ENCODE assay signal across 1 cellular context in the genomic region with DNA sequence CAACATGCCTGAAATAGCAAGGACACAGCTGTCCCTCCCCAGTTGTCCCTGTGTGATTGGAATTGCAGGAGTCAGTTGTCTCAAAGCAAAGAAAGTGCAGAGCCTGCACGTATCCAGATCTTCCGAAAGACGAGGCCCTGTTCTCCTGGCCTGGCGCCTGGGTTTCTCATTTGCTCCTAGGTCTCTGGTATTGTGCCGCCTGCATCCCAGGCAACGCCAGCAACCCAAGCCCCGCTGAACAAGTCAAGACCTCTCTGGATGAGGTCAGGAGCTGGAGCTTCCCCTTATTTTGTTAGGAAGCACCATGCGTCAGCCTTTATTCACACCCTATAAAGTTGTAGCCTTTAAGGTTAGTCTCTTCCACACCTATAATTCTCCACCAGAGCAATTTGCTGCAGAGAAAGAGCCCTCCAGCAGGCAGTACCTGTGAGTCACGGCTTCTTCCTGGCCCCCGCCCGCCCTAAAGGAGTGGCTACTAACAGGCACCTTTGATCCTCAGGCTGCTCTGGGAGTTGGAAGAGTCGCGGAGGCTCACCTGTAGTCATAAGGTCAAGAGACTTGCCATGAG.
TF ChIP-seq lines count a peak whose summit lies in the region.

No MANE protein-coding gene starts in this region.

TF ChIP-seq in HepG2, 621 proteins besides CTCF, POLR2A, EP300 and RAD21 (continued from another document and continues in another):
- TF ChIP-seq, protein P1, sequence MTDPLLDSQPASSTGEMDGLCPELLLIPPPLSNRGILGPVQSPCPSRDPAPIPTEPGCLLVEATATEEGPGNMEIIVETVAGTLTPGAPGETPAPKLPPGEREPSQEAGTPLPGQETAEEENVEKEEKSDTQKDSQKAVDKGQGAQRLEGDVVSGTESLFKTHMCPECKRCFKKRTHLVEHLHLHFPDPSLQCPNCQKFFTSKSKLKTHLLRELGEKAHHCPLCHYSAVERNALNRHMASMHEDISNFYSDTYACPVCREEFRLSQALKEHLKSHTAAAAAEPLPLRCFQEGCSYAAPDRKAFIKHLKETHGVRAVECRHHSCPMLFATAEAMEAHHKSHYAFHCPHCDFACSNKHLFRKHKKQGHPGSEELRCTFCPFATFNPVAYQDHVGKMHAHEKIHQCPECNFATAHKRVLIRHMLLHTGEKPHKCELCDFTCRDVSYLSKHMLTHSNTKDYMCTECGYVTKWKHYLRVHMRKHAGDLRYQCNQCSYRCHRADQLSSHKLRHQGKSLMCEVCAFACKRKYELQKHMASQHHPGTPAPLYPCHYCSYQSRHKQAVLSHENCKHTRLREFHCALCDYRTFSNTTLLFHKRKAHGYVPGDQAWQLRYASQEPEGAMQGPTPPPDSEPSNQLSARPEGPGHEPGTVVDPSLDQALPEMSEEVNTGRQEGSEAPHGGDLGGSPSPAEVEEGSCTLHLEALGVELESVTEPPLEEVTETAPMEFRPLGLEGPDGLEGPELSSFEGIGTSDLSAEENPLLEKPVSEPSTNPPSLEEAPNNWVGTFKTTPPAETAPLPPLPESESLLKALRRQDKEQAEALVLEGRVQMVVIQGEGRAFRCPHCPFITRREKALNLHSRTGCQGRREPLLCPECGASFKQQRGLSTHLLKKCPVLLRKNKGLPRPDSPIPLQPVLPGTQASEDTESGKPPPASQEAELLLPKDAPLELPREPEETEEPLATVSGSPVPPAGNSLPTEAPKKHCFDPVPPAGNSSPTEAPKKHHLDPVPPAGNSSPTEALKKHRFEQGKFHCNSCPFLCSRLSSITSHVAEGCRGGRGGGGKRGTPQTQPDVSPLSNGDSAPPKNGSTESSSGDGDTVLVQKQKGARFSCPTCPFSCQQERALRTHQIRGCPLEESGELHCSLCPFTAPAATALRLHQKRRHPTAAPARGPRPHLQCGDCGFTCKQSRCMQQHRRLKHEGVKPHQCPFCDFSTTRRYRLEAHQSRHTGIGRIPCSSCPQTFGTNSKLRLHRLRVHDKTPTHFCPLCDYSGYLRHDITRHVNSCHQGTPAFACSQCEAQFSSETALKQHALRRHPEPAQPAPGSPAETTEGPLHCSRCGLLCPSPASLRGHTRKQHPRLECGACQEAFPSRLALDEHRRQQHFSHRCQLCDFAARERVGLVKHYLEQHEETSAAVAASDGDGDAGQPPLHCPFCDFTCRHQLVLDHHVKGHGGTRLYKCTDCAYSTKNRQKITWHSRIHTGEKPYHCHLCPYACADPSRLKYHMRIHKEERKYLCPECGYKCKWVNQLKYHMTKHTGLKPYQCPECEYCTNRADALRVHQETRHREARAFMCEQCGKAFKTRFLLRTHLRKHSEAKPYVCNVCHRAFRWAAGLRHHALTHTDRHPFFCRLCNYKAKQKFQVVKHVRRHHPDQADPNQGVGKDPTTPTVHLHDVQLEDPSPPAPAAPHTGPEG (CRISPR knock-in tag; IDR thresholded peaks at IDR 0.05) = no peak
- TF ChIP-seq ADNP (CRISPR knock-in tag; IDR thresholded peaks at IDR 0.05) (no peak), MAZ (IDR thresholded peaks at IDR 0.05; ENCODE audit: borderline replicate concordance, low read depth, low read length) (peak; percentile 52; the same call in 1 of the 2 replicates), MAZ (CRISPR knock-in tag; IDR thresholded peaks at IDR 0.05; ENCODE audit: low read depth) (no peak; the same call in 1 of the 2 replicates), HNRNPUL1 (IDR thresholded peaks at IDR 0.05; ENCODE audit: low read depth, low read length) (no peak), SMARCE1 (IDR thresholded peaks at IDR 0.05; ENCODE audit: borderline replicate concordance) (no peak), ZFYVE20 (CRISPR knock-in tag; IDR thresholded peaks at IDR 0.05; ENCODE audit: borderline replicate concordance, low read depth) (no peak), ZGPAT (CRISPR knock-in tag; IDR thresholded peaks at IDR 0.05) (0 out of 2 replicates have a peak, but pooled peaks have one; percentile 18), TOE1 (CRISPR knock-in tag; IDR thresholded peaks at IDR 0.05) (no peak), ZNF574 (CRISPR knock-in tag; IDR thresholded peaks at IDR 0.05) (no peak), DR1 (CRISPR knock-in tag; IDR thresholded peaks at IDR 0.05) (no peak), SOX5 (CRISPR knock-in tag; IDR thresholded peaks at IDR 0.05; ENCODE audit: borderline replicate concordance) (no peak), MTA3 (CRISPR knock-in tag; IDR thresholded peaks at IDR 0.05) (no peak), ZNF530 (CRISPR knock-in tag; IDR thresholded peaks at IDR 0.05; ENCODE audit: low read depth) (no peak), CERS6 (CRISPR knock-in tag; IDR thresholded peaks at IDR 0.05) (no peak), ZNF891 (CRISPR knock-in tag; IDR thresholded peaks at IDR 0.05) (no peak), HDAC1 (CRISPR knock-in tag; IDR thresholded peaks at IDR 0.05) (no peak), TEF (CRISPR knock-in tag; IDR thresholded peaks at IDR 0.05) (no peak), SOX13 (IDR thresholded peaks at IDR 0.05) (no peak), SOX13 (CRISPR knock-in tag; conservative IDR thresholded peaks at IDR 0.05 in 1 of 2, IDR thresholded peaks at IDR 0.05 in 1 of 2) (peak in 1 of 2 experiments; percentile 18; a peak in 1 of 4 replicates), ZBTB46 (CRISPR knock-in tag; IDR thresholded peaks at IDR 0.05; ENCODE audit: borderline replicate concordance) (no peak)
- TF ChIP-seq, protein P2, sequence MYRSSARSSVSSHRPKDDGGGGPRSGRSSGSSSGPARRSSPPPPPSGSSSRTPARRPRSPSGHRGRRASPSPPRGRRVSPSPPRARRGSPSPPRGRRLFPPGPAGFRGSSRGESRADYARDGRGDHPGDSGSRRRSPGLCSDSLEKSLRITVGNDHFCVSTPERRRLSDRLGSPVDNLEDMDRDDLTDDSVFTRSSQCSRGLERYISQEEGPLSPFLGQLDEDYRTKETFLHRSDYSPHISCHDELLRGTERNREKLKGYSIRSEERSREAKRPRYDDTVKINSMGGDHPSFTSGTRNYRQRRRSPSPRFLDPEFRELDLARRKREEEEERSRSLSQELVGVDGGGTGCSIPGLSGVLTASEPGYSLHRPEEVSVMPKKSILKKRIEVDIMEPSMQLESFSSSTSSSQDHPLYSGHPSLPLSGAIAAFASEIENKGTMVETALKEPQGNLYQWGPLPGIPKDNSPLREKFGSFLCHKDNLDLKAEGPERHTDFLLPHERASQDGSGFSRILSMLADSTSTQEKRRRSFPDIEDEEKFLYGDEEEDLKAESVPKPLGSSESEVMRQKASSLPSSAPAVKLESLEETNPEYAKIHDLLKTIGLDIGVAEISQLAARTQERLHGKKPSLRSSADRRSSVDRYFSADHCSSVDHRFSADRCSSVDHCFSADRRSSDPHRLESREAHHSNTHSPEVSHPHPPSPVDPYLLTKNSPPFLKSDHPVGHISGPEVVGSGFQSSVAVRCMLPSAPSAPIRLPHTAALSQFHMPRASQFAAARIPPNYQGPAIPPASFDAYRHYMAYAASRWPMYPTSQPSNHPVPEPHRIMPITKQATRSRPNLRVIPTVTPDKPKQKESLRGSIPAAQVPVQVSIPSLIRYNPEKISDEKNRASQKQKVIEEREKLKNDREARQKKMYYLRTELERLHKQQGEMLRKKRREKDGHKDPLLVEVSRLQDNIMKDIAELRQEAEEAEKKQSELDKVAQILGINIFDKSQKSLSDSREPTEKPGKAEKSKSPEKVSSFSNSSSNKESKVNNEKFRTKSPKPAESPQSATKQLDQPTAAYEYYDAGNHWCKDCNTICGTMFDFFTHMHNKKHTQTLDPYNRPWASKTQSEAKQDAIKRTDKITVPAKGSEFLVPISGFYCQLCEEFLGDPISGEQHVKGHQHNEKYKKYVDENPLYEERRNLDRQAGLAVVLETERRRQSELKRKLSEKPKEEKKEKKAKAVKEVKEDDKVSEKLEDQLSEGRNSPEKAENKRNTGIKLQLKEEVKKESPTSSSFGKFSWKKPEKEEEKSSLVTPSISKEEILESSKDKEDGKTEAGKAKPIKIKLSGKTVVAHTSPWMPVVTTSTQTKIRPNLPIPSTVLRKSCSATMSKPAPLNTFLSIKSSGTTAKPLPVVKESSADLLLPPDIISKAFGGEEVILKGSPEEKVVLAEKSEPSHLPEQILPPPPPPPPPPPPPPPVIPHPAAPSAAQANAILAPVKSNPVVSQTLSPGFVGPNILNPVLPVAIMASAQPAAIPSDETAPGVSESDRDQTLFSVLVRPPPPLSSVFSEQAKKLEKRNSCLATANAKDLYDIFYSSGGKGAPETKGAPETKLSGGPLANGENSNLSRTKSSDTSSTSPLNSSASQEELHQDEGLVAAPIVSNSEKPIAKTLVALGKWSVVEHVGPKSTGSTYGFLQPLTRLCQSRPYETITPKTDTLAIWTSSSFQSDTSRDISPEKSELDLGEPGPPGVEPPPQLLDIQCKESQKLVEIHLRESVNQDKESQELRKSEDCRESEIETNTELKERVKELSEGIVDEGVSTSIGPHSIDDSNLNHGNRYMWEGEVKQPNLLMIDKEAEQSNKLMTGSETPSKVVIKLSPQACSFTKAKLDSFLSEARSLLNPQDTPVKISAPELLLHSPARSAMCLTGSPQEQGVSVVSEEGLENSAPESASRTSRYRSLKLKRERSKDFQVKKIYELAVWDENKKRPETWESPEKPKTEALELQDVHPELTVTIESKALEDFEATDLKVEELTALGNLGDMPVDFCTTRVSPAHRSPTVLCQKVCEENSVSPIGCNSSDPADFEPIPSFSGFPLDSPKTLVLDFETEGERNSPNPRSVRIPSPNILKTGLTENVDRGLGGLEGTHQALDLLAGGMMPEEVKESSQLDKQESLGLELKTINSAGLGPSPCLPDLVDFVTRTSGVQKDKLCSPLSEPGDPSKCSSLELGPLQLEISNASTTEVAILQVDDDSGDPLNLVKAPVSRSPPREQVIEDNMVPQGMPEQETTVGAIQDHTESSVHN (CRISPR knock-in tag; IDR thresholded peaks at IDR 0.05) = no peak
- TF ChIP-seq, protein P3, sequence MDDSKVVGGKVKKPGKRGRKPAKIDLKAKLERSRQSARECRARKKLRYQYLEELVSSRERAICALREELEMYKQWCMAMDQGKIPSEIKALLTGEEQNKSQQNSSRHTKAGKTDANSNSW (CRISPR knock-in tag; IDR thresholded peaks at IDR 0.05; ENCODE audit: borderline replicate concordance) = no peak
- TF ChIP-seq, protein P4, sequence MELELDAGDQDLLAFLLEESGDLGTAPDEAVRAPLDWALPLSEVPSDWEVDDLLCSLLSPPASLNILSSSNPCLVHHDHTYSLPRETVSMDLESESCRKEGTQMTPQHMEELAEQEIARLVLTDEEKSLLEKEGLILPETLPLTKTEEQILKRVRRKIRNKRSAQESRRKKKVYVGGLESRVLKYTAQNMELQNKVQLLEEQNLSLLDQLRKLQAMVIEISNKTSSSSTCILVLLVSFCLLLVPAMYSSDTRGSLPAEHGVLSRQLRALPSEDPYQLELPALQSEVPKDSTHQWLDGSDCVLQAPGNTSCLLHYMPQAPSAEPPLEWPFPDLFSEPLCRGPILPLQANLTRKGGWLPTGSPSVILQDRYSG (CRISPR knock-in tag; IDR thresholded peaks at IDR 0.05) = no peak
